Comparison of ENCODE assay signal across 8 cellular contexts in genomic region chr9:35162605-35163315, GRCh38. TPM values are rescaled to one million over a fixed set of nuclear protein-coding genes. Genes with fewer than 3 reads are reported as not detected.
A peak's percentile ranks its signal among the peaks of the same experiment; 100 is the strongest.
DNase-seq lines count a peak whose midpoint lies in the region; TF ChIP-seq lines count a peak whose summit lies in the region.

No MANE protein-coding gene starts in this region.

- H3K9me3 ChIP-seq in sigmoid colon, result no peaks in the 10 kb centered on the region

- DNase-seq in T-helper 2 cell treated with Interferon-gamma antibody and Interleukin-4, amounts not matched to agents 5 μg/mL and 100 μg/mL, for 36 hours (ENCODE audit: low spot score), result no peak
- DNase-seq in T-helper 2 cell (no peak), foreskin melanocyte (peak; percentile 21), sigmoid colon (no peak), NOMO-1 treated with DMSO at 0.1 percent for 48 hours (lab: John Stamatoyannopoulos, UW; ENCODE audit: unreplicated experiment) (no peak), ecto neural progenitor cell (ENCODE audit: low spot score) (no peak)
- no peak for DNase-seq in activated CD4-positive, alpha-beta T cell treated with anti-CD3 and anti-CD28 coated beads for 1 hour

- no peaks in the 10 kb centered on the region for H3K9me3 Mint-ChIP-seq in T-helper 2 cell treated with Interferon-gamma antibody and Interleukin-4, amounts not matched to agents 5 μg/mL and 100 μg/mL, for 36 hours

- intact Hi-C loops in sigmoid colon (cut with DNase I), result loop anchor here (5.0 kb wide), 1 partner anchor 95 kb away; no protein-coding TSS in a partner anchor

- TF ChIP-seq CTCF in VCaP (conservative IDR thresholded peaks at IDR 0.05), result no peak
- no peak for TF ChIP-seq CTCF in sigmoid colon (IDR thresholded peaks at IDR 0.05)

- no peak overlapping the region for H3K27ac Mint-ChIP-seq in T-helper 2 cell treated with Interferon-gamma antibody and Interleukin-4, amounts not matched to agents 5 μg/mL and 100 μg/mL, for 36 hours

- peaks cover 0 to 15% (median 13%) of the 10 kb centered on the region in 4 donors for H3K4me1 ChIP-seq in sigmoid colon

- H3K4me1 Mint-ChIP-seq in T-helper 2 cell treated with Interferon-gamma antibody and Interleukin-4, amounts not matched to agents 5 μg/mL and 100 μg/mL, for 36 hours (ENCODE audit: low read depth), result peaks cover 9% of the 10 kb centered on the region

- H3K36me3 ChIP-seq in sigmoid colon, result no peaks in the 10 kb centered on the region

- peaks cover 26% of the 10 kb centered on the region for H3K27me3 Mint-ChIP-seq in T-helper 2 cell treated with Interferon-gamma antibody and Interleukin-4, amounts not matched to agents 5 μg/mL and 100 μg/mL, for 36 hours (ENCODE audit: low read depth)

- TF ChIP-seq EP300 in sigmoid colon (IDR thresholded peaks at IDR 0.05), result no peak

- peak overlapping the region; percentile 92 for H3K4me3 Mint-ChIP-seq in T-helper 2 cell treated with Interferon-gamma antibody and Interleukin-4, amounts not matched to agents 5 μg/mL and 100 μg/mL, for 36 hours

- TF ChIP-seq POLR2A in sigmoid colon (IDR thresholded peaks at IDR 0.05), result no peak

- 6 to 24% methylated on average over 11 of the region's 11 CpGs for WGBS in sigmoid colon, 2 donors

- H3K36me3 Mint-ChIP-seq in T-helper 2 cell treated with Interferon-gamma antibody and Interleukin-4, amounts not matched to agents 5 μg/mL and 100 μg/mL, for 36 hours (ENCODE audit: low read depth), result no peaks in the 10 kb centered on the region

- peak overlapping the region; percentile 66 to 91 (median 86) for H3K4me3 ChIP-seq in sigmoid colon

- H3K27me3 ChIP-seq in sigmoid colon, result no peaks in the 10 kb centered on the region

- H3K27ac ChIP-seq in VCaP (peak overlapping the region; percentile 90), sigmoid colon (peak overlapping the region; percentile 92 to 95 (median 94))

RNA-seq across cellular contexts. Expression of gene UNC13B, which starts 1.0 kb away (rescaled TPM):
- total RNA-seq in sigmoid colon, result 10 to 100 TPM; 14.6 to 22.2 (median 19.7) TPM
- 10 to 100 TPM; 19.2 to 25.6 (median 21.3) TPM for polyA plus RNA-seq in sigmoid colon

RNA-seq across cellular contexts. Expression of gene ATOSB, which starts 47.1 kb away (rescaled TPM):
- 10 to 100 TPM; 10.5 to 22.5 (median 19.1) TPM for total RNA-seq in sigmoid colon
- 10 to 100 TPM; 17.4 to 27.3 (median 25.4) TPM for polyA plus RNA-seq in sigmoid colon

RNA-seq across cellular contexts. Expression of gene STOML2, which starts 59.8 kb away (rescaled TPM):
- total RNA-seq in sigmoid colon, result 100 to 1,000 TPM in 3 of 4 donors, 10 to 100 TPM in 1; 87.2 to 144 (median 116) TPM
- polyA plus RNA-seq in sigmoid colon, result 100 to 1,000 TPM; 136 to 145 (median 143) TPM
